ENCODE assay signal across 9 cellular contexts in genomic region chr7:82234457-82235049, GRCh38.
DNase-seq lines count a peak whose midpoint lies in the region.
"Had no signal": no experiment of that assay in that cellular context is flagged by ENCODE, and none has a peak within 500 bp of the region (broad histone marks: within the 10 kb centered on the region; RNA-seq: fewer than 3 reads in every experiment).

No MANE protein-coding gene starts in this region.

- H3K27ac Mint-ChIP-seq in activated T-helper 1 cell treated with anti-CD3 and anti-CD28 coated beads, Interleukin-12 subunit alpha, Interleukin-12 subunit beta, Interleukin-2, Interleukin-4 antibody, amounts not matched to agents 30 ng/mL and 10 ng/mL and 1 ng/mL, durations not matched to agents 14 hours and 24 hours and 36 hours, result no peak overlapping the region
- H3K27ac Mint-ChIP-seq: naive thymus-derived CD8-positive, alpha-beta T cell had no signal

- H3K36me3 Mint-ChIP-seq in activated T-helper 1 cell treated with anti-CD3 and anti-CD28 coated beads, Interleukin-12 subunit alpha, Interleukin-12 subunit beta, Interleukin-2, Interleukin-4 antibody, amounts not matched to agents 30 ng/mL and 10 ng/mL and 1 ng/mL, durations not matched to agents 14 hours and 24 hours and 36 hours (ENCODE audit: low read depth), result no peaks in the 10 kb centered on the region
- H3K36me3 Mint-ChIP-seq: naive thymus-derived CD8-positive, alpha-beta T cell had no signal

- DNase-seq in DMS53 (lab: John Stamatoyannopoulos, UW), result peak; percentile 81
- DNase-seq in KBM-7, result peak; percentile 48
- peak; percentile 81 for DNase-seq in OCI-M1 (lab: John Stamatoyannopoulos, UW)
- peak; percentile 36 for DNase-seq in epidermal melanocyte (ENCODE audit: insufficient read length, low spot score)
- peak; percentile 48 for DNase-seq in renal cortical epithelial cell (ENCODE audit: low read depth)
- DNase-seq in activated T-helper 1 cell treated with anti-CD3 and anti-CD28 coated beads, Interleukin-12 subunit alpha, Interleukin-12 subunit beta, Interleukin-2, Interleukin-4 antibody, amounts not matched to agents 30 ng/mL and 10 ng/mL and 1 ng/mL, durations not matched to agents 14 hours and 24 hours and 36 hours (ENCODE audit: low spot score), result no peak
- DNase-seq in occipital lobe (lab: John Stamatoyannopoulos, UW), result no peak
- DNase-seq in NCI-H226, result no peak

- no peaks in the 10 kb centered on the region for H3K9me3 Mint-ChIP-seq in activated T-helper 1 cell treated with anti-CD3 and anti-CD28 coated beads, Interleukin-12 subunit alpha, Interleukin-12 subunit beta, Interleukin-2, Interleukin-4 antibody, amounts not matched to agents 30 ng/mL and 10 ng/mL and 1 ng/mL, durations not matched to agents 14 hours and 24 hours and 36 hours
- H3K9me3 Mint-ChIP-seq: naive thymus-derived CD8-positive, alpha-beta T cell had no signal

- intact Hi-C loops in activated T-helper 1 cell treated with anti-CD3 and anti-CD28 coated beads, Interleukin-12 subunit alpha, Interleukin-12 subunit beta, Interleukin-2, Interleukin-4 antibody, amounts not matched to agents 30 ng/mL and 10 ng/mL and 1 ng/mL, durations not matched to agents 14 hours and 24 hours and 36 hours (cut with micrococcal nuclease), result loop anchor here (1.0 to 5.0 kb wide), 2 partner anchors 338 to 493 kb away; no protein-coding TSS in a partner anchor

- in situ Hi-C loops in KBM-7 (cut with MboI; ENCODE audit: low pct_unique_long_range_greater_than_20kb, low sequenced_read_pairs), result loop anchor here (25.0 kb wide), 1 partner anchor 503 kb away; no protein-coding TSS in a partner anchor

- H3K27me3 Mint-ChIP-seq in activated T-helper 1 cell treated with anti-CD3 and anti-CD28 coated beads, Interleukin-12 subunit alpha, Interleukin-12 subunit beta, Interleukin-2, Interleukin-4 antibody, amounts not matched to agents 30 ng/mL and 10 ng/mL and 1 ng/mL, durations not matched to agents 14 hours and 24 hours and 36 hours (ENCODE audit: insufficient read depth), result no peaks in the 10 kb centered on the region
- H3K27me3 Mint-ChIP-seq: naive thymus-derived CD8-positive, alpha-beta T cell had no signal

- no peak overlapping the region for H3K4me3 Mint-ChIP-seq in activated T-helper 1 cell treated with anti-CD3 and anti-CD28 coated beads, Interleukin-12 subunit alpha, Interleukin-12 subunit beta, Interleukin-2, Interleukin-4 antibody, amounts not matched to agents 30 ng/mL and 10 ng/mL and 1 ng/mL, durations not matched to agents 14 hours and 24 hours and 36 hours
- H3K4me3 Mint-ChIP-seq: naive thymus-derived CD8-positive, alpha-beta T cell had no signal

- no peaks in the 10 kb centered on the region for H3K4me1 Mint-ChIP-seq in activated T-helper 1 cell treated with anti-CD3 and anti-CD28 coated beads, Interleukin-12 subunit alpha, Interleukin-12 subunit beta, Interleukin-2, Interleukin-4 antibody, amounts not matched to agents 30 ng/mL and 10 ng/mL and 1 ng/mL, durations not matched to agents 14 hours and 24 hours and 36 hours (ENCODE audit: low read depth)
- H3K4me1 Mint-ChIP-seq: naive thymus-derived CD8-positive, alpha-beta T cell had no signal

Comparison
In these comparisons a context has a peak if more than half of its experiments do, and no peak if none do; other contexts are left out.
1. DNase-seq: peak in DMS53 (single experiment), KBM-7 (single experiment), OCI-M1 (single experiment), epidermal melanocyte (single experiment) and renal cortical epithelial cell (single experiment); none in activated T-helper 1 cell treated with anti-CD3 and anti-CD28 coated beads, Interleukin-12 subunit alpha, Interleukin-12 subunit beta, Interleukin-2, Interleukin-4 antibody, amounts not matched to agents 30 ng/mL and 10 ng/mL and 1 ng/mL, durations not matched to agents 14 hours and 24 hours and 36 hours (single experiment), occipital lobe (single experiment) and NCI-H226 (single experiment).